ENCODE assay signal across 1 cellular context in the genomic region with DNA sequence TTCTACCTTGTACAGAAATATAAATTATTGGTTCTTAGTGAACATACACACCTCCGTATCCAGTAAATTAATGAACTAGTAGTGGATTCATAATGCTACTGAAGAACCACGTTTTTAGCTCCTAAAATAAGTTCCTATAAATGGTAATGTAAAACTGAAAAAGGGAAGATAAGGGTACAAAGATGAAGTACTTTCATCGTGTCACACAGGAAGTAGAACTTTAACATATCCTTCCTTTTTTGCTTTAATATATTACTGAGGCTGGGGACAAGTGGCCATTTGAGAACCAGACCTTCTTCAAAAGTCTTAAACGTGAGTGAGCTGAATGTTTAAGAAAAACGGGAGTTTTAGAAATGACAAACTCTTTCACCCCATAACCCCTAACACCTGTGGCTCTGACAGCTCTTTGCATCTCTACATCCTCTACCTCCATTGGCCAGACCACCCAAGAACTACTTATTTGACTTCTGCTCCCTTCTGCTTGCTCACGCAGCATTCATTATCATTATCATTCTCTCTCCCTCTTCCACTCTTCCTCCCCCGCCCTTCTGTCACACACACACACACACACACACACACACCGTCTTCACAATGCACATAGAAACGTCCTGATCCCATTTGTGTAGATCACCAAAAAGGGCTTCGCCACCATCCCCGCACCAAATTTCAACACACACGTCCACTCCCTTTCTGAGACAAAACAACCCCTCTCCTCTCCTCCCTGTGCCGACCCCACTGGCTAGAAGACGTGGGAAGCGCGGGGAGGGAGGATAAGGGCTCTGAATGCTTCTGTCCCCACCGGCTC.
TF ChIP-seq lines count a peak whose summit lies in the region.

No MANE protein-coding gene starts in this region.

TF ChIP-seq in K562, 482 proteins besides CTCF, POLR2A, EP300 and RAD21 (continued from another document and continues in another):
- TF ChIP-seq PRPF4 (IDR thresholded peaks at IDR 0.05; ENCODE audit: insufficient read depth, low read depth, low read length, poor library complexity, severe bottlenecking) (no peak), ILK (tag; IDR thresholded peaks at IDR 0.05; ENCODE audit: borderline replicate concordance, low read depth) (no peak), ZNF764 (CRISPR knock-in tag; IDR thresholded peaks at IDR 0.05; ENCODE audit: low read depth) (no peak), TEAD2 (tag; IDR thresholded peaks at IDR 0.05) (no peak), THAP12 (CRISPR knock-in tag; IDR thresholded peaks at IDR 0.05) (no peak), RHOXF2B (CRISPR knock-in tag; conservative IDR thresholded peaks at IDR 0.05) (no peak), KLF13 (tag; IDR thresholded peaks at IDR 0.05; ENCODE audit: borderline replicate concordance, low read depth) (no peak), L3MBTL2 (IDR thresholded peaks at IDR 0.05) (no peak), NR0B1 (IDR thresholded peaks at IDR 0.05; ENCODE audit: partially characterized antibody) (no peak), BDP1 (IDR thresholded peaks at IDR 0.05; ENCODE audit: insufficient read depth, insufficient read length) (no peak), TOE1 (IDR thresholded peaks at IDR 0.05; ENCODE audit: borderline replicate concordance) (peak; percentile 66), TOE1 (CRISPR knock-in tag; IDR thresholded peaks at IDR 0.05; ENCODE audit: borderline replicate concordance, low read depth) (no peak), HMGN3 (IDR thresholded peaks at IDR 0.05; ENCODE audit: borderline replicate concordance, extremely low read depth, insufficient read length, low read depth, low read length) (no peak), HNRNPK (IDR thresholded peaks at IDR 0.05; ENCODE audit: low read depth, low read length, poor library complexity, severe bottlenecking) (no peak), YBX1 (IDR thresholded peaks at IDR 0.05) (no peak), USF2 (CRISPR knock-in tag; IDR thresholded peaks at IDR 0.05) (no peak), ERF (CRISPR knock-in tag; IDR thresholded peaks at IDR 0.05) (no peak), E4F1 (CRISPR knock-in tag; IDR thresholded peaks at IDR 0.05; ENCODE audit: borderline replicate concordance) (no peak), PRMT5 (CRISPR knock-in tag; IDR thresholded peaks at IDR 0.05) (no peak), ZNF507 (tag; conservative IDR thresholded peaks at IDR 0.05) (no peak), STAT5B (CRISPR knock-in tag; IDR thresholded peaks at IDR 0.05) (no peak), RNF2 (IDR thresholded peaks at IDR 0.05) (no peak), YY1 (IDR thresholded peaks at IDR 0.05; ENCODE audit: borderline replicate concordance in 1 of 3, control insufficient read depth in 1 of 3, extremely low read depth in 1 of 3, insufficient read depth in 3 of 3, insufficient read length in 1 of 3, insufficient replicate concordance in 2 of 3, low read depth in 1 of 3, low read length in 2 of 3) (no peak), FIP1L1 (IDR thresholded peaks at IDR 0.05; ENCODE audit: low read depth, low read length, poor library complexity, severe bottlenecking) (no peak), CREB1 (IDR thresholded peaks at IDR 0.05) (no peak), CREB1 (CRISPR knock-in tag; IDR thresholded peaks at IDR 0.05) (no peak; the same call in 1 of the 2 replicates), POLR2G (IDR thresholded peaks at IDR 0.05; ENCODE audit: low read depth, low read length) (no peak), ZKSCAN1 (IDR thresholded peaks at IDR 0.05; ENCODE audit: low read depth, low read length) (no peak), MTF1 (CRISPR knock-in tag; IDR thresholded peaks at IDR 0.05; ENCODE audit: borderline replicate concordance) (no peak), JUN (IDR thresholded peaks at IDR 0.05; ENCODE audit: borderline replicate concordance, low read depth, low read length) (no peak), JUN (CRISPR knock-in tag; IDR thresholded peaks at IDR 0.05; ENCODE audit: borderline replicate concordance) (no peak), BRF1 (IDR thresholded peaks at IDR 0.05; ENCODE audit: borderline replicate concordance, extremely low read depth, insufficient read length) (no peak), DACH1 (IDR thresholded peaks at IDR 0.05; ENCODE audit: partially characterized antibody) (no peak), ZNF232 (CRISPR knock-in tag; IDR thresholded peaks at IDR 0.05) (no peak), ZNF766 (CRISPR knock-in tag; conservative IDR thresholded peaks at IDR 0.05) (no peak), NFXL1 (CRISPR knock-in tag; IDR thresholded peaks at IDR 0.05) (no peak), RUNX1 (IDR thresholded peaks at IDR 0.05; ENCODE audit: low read depth) (no peak), KLF1 (tag; IDR thresholded peaks at IDR 0.05) (no peak), RFX5 (IDR thresholded peaks at IDR 0.05; ENCODE audit: low read depth, low read length) (no peak), ZNF778 (CRISPR knock-in tag; IDR thresholded peaks at IDR 0.05) (no peak), SIN3A (IDR thresholded peaks at IDR 0.05; ENCODE audit: borderline replicate concordance in 2 of 2, control insufficient read depth in 1 of 2, low read depth in 2 of 2, low read length in 2 of 2) (no peak), ZBTB5 (IDR thresholded peaks at IDR 0.05) (no peak), SP2 (IDR thresholded peaks at IDR 0.05; ENCODE audit: extremely low read depth, low read depth, low read length, poor library complexity, severe bottlenecking) (no peak), ZBTB7A (IDR thresholded peaks at IDR 0.05; ENCODE audit: borderline replicate concordance, control insufficient read depth, low read depth, low read length) (no peak), POLR3A (IDR thresholded peaks at IDR 0.05; ENCODE audit: borderline replicate concordance, extremely low read depth, insufficient read depth, insufficient read length) (no peak), PHF21A (IDR thresholded peaks at IDR 0.05; ENCODE audit: borderline replicate concordance, low read depth) (0 out of 2 replicates have a peak, but pooled peaks have one; percentile 11)
- TF ChIP-seq, protein P1, sequence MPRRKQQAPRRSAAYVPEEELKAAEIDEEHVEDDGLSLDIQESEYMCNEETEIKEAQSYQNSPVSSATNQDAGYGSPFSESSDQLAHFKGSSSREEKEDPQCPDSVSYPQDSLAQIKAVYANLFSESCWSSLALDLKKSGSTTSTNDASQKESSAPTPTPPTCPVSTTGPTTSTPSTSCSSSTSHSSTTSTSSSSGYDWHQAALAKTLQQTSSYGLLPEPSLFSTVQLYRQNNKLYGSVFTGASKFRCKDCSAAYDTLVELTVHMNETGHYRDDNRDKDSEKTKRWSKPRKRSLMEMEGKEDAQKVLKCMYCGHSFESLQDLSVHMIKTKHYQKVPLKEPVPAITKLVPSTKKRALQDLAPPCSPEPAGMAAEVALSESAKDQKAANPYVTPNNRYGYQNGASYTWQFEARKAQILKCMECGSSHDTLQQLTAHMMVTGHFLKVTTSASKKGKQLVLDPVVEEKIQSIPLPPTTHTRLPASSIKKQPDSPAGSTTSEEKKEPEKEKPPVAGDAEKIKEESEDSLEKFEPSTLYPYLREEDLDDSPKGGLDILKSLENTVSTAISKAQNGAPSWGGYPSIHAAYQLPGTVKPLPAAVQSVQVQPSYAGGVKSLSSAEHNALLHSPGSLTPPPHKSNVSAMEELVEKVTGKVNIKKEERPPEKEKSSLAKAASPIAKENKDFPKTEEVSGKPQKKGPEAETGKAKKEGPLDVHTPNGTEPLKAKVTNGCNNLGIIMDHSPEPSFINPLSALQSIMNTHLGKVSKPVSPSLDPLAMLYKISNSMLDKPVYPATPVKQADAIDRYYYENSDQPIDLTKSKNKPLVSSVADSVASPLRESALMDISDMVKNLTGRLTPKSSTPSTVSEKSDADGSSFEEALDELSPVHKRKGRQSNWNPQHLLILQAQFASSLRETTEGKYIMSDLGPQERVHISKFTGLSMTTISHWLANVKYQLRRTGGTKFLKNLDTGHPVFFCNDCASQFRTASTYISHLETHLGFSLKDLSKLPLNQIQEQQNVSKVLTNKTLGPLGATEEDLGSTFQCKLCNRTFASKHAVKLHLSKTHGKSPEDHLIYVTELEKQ (CRISPR knock-in tag; IDR thresholded peaks at IDR 0.05) = no peak
- TF ChIP-seq, protein P2, sequence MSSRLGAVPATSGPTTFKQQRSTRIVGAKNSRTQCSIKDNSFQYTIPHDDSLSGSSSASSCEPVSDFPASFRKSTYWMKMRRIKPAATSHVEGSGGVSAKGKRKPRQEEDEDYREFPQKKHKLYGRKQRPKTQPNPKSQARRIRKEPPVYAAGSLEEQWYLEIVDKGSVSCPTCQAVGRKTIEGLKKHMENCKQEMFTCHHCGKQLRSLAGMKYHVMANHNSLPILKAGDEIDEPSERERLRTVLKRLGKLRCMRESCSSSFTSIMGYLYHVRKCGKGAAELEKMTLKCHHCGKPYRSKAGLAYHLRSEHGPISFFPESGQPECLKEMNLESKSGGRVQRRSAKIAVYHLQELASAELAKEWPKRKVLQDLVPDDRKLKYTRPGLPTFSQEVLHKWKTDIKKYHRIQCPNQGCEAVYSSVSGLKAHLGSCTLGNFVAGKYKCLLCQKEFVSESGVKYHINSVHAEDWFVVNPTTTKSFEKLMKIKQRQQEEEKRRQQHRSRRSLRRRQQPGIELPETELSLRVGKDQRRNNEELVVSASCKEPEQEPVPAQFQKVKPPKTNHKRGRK (tag; IDR thresholded peaks at IDR 0.05) = no peak
- TF ChIP-seq, protein P3, sequence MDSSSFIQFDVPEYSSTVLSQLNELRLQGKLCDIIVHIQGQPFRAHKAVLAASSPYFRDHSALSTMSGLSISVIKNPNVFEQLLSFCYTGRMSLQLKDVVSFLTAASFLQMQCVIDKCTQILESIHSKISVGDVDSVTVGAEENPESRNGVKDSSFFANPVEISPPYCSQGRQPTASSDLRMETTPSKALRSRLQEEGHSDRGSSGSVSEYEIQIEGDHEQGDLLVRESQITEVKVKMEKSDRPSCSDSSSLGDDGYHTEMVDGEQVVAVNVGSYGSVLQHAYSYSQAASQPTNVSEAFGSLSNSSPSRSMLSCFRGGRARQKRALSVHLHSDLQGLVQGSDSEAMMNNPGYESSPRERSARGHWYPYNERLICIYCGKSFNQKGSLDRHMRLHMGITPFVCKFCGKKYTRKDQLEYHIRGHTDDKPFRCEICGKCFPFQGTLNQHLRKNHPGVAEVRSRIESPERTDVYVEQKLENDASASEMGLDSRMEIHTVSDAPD (CRISPR knock-in tag; IDR thresholded peaks at IDR 0.05) = no peak
